In genomic region chr2:8036366-8036765, GRCh38 we compare ENCODE assay signal across 19 cellular contexts.
DNase-seq lines count a peak whose midpoint lies in the region; ATAC-seq, FAIRE-seq and TF ChIP-seq lines count a peak whose summit lies in the region.
"Had no signal": no experiment of that assay in that cellular context is flagged by ENCODE, and none has a peak within 500 bp of the region (broad histone marks: within the 10 kb centered on the region; RNA-seq: fewer than 3 reads in every experiment).

No MANE protein-coding gene starts in this region.

- DNase-seq in Caki2 (ENCODE audit: low read depth) (peak; percentile 41), GM12878 (ENCODE audit: low read depth, low spot score) (no peak), NCI-H226 (no peak), mucosa of descending colon (no peak)
- no peak for DNase-seq in activated CD4-positive, alpha-beta T cell treated with anti-CD3 and anti-CD28 coated beads, Interleukin-2, amount 50 U/mL, for 4 hours
- DNase-seq: brain microvascular endothelial cell; cortex of kidney; naive thymus-derived CD4-positive, alpha-beta T cell; NCI-H1048; Right ventricle myocardium superior; stimulated activated CD4-positive, alpha-beta T cell treated with anti-CD3 and anti-CD28 coated beads, Interleukin-4, amount 100 ng/mL, for 4 hours; stimulated activated CD8-positive, alpha-beta memory T cell treated with anti-CD3 and anti-CD28 coated beads, Interleukin-4, amount 100 ng/mL, for 48 hours; T-helper 1 cell had no signal

- no peaks in the 10 kb centered on the region for H4K20me1 ChIP-seq in GM12878 (ENCODE audit: control insufficient read depth, insufficient read depth)

- no peaks in the 10 kb centered on the region for H3K27me3 ChIP-seq in GM12878 (replicated peaks in 1 of 2; ENCODE audit: control insufficient read depth in 2 of 2, insufficient read depth in 2 of 2, low read length in 1 of 2)
- H3K27me3 ChIP-seq: brain microvascular endothelial cell had no signal

- no peak for FAIRE-seq in GM12878 (lab: Jason Lieb, UNC)

- no peak overlapping the region for H3K9ac ChIP-seq in GM12878 (ENCODE audit: control insufficient read depth, insufficient read depth, low read length)
- H3K9ac ChIP-seq: KMS-11 had no signal

- no TSS peak for BruUV-seq in GM12878 (replicated peaks; lab: Mats Ljungman, UMichigan)

- RAD21 ChIA-PET in GM12878 (lab: Charles Lee; ENCODE audit: unreplicated experiment): interaction anchor here (1.7 kb wide), 1 partner anchor 14 kb away, joined by 6 read pairs; no protein-coding TSS in a partner anchor

- H3K27ac ChIP-seq in GM12878 (ENCODE audit: control insufficient read depth, insufficient read depth): no peak overlapping the region
- H3K27ac ChIP-seq: brain microvascular endothelial cell, epithelial cell of prostate, KMS-11, VCaP had no signal

- H2AFZ ChIP-seq in GM12878 (ENCODE audit: control insufficient read depth, low read depth, low read length): no peak overlapping the region

- WGBS in GM12878 (ENCODE audit: insufficient coverage, insufficient replicate concordance, low lambda C conversion rate, missing lambda C conversion rate): 15% methylated on average over 2 of the region's 2 CpGs

- POLR2A ChIA-PET in GM12878 (lab: Charles Lee): no interaction called here

- TF ChIP-seq POLR2A in GM12878 (IDR thresholded peaks at IDR 0.05; ENCODE audit: low read depth, low read length): no peak

- intact Hi-C loops in GM12878 (cut with micrococcal nuclease; ENCODE audit: unreplicated experiment): no loop called here
- intact Hi-C loops in mucosa of descending colon (cut with DNase I, micrococcal nuclease): no loop called here

- in situ Hi-C loops in Caki2 (cut with HindIII; ENCODE audit: low pct_unique_long_range_greater_than_20kb, low sequenced_read_pairs): loop anchor here (10.0 kb wide), 1 partner anchor 648 kb away; the partner anchor contains the start of gene ID2
- in situ Hi-C loops in GM12878 (cut with MboI): no loop called here

- H3K9me3 ChIP-seq in GM12878 (replicated peaks; ENCODE audit: control insufficient read depth, insufficient read depth, low read length) (no peaks in the 10 kb centered on the region; the same call in 2 of the 3 replicates), mucosa of descending colon (no peaks in the 10 kb centered on the region)

- no peak for TF ChIP-seq EP300 in GM12878 (IDR thresholded peaks at IDR 0.05; ENCODE audit: borderline replicate concordance in 1 of 2, control insufficient read depth in 1 of 2, low read depth in 2 of 2, low read length in 2 of 2)

- no peak overlapping the region for H3K4me2 ChIP-seq in GM12878 (ENCODE audit: control insufficient read depth, insufficient read depth)
- H3K4me2 ChIP-seq: KMS-11 had no signal

- peaks cover 12% of the 10 kb centered on the region for H3K4me1 ChIP-seq in GM12878 (ENCODE audit: control insufficient read depth, insufficient read depth, low read length)
- no peaks in the 10 kb centered on the region for H3K4me1 ChIP-seq in mucosa of descending colon (ENCODE audit: low read depth)

- CTCF ChIA-PET in GM12878 (lab: Yijun Ruan, JAX): interaction anchor here (0.7 to 1.1 kb wide), 2 partner anchors 30 to 32 kb away, joined by 3 read pairs; no protein-coding TSS in a partner anchor

- H3K36me3 ChIP-seq in GM12878 (ENCODE audit: control insufficient read depth in 2 of 2, insufficient read depth in 2 of 2, low read length in 1 of 2) (no peaks in the 10 kb centered on the region), mucosa of descending colon (ENCODE audit: low read depth) (no peaks in the 10 kb centered on the region)
- H3K36me3 ChIP-seq: brain microvascular endothelial cell had no signal

- no peaks in the 10 kb centered on the region for H3K79me2 ChIP-seq in GM12878 (ENCODE audit: control insufficient read depth, insufficient read depth, low read length)

- ATAC-seq in GM21529 (IDR thresholded peaks at IDR 0.05; ENCODE audit: unreplicated experiment): peak; percentile 75
- peak; percentile 54 for ATAC-seq in HG03354 (IDR thresholded peaks at IDR 0.05; ENCODE audit: poor library complexity, severe bottlenecking, unreplicated experiment)
- peak; percentile 76 for ATAC-seq in GM12878
- ATAC-seq in GM18858 (IDR thresholded peaks at IDR 0.05; ENCODE audit: unreplicated experiment): no peak
- ATAC-seq in mucosa of descending colon: no peak
- ATAC-seq: naive thymus-derived CD4-positive, alpha-beta T cell had no signal

- no peak for TF ChIP-seq CTCF in GM12878 (IDR thresholded peaks at IDR 0.05 in 2 of 3, conservative IDR thresholded peaks at IDR 0.05 in 1 of 3; ENCODE audit: control insufficient read depth in 2 of 3, extremely low read depth in 1 of 3, insufficient read depth in 1 of 3, low read depth in 3 of 3, low read length in 3 of 3)
- TF ChIP-seq CTCF in mucosa of descending colon (IDR thresholded peaks at IDR 0.05): no peak

- H3K4me3 ChIP-seq in GM12878 (no peak overlapping the region), mucosa of descending colon (no peak overlapping the region)

- SMC1A ChIA-PET in GM12878 (lab: Charles Lee; ENCODE audit: uncharacterized antibody, unreplicated experiment): interaction anchor here (0.8 to 2.0 kb wide), 9 partner anchors 10 to 202 kb away, joined by 3 to 8 read pairs (median 4); no protein-coding TSS in a partner anchor

- TF ChIP-seq RAD21 in GM12878 (IDR thresholded peaks at IDR 0.05; ENCODE audit: insufficient read depth, low read depth, low read length): no peak

TF ChIP-seq in GM12878, 131 proteins besides CTCF, POLR2A, EP300 and RAD21 (continues in another document):
- TF ChIP-seq USF1 (IDR thresholded peaks at IDR 0.05; ENCODE audit: borderline replicate concordance, extremely low read length, insufficient read depth, low read depth, low read length) (no peak), USF2 (IDR thresholded peaks at IDR 0.05; ENCODE audit: borderline replicate concordance, low read depth, low read length) (no peak), ZNF274 (IDR thresholded peaks at IDR 0.05; ENCODE audit: insufficient read depth, insufficient read length) (no peak), ESRRA (IDR thresholded peaks at IDR 0.05; ENCODE audit: low read length) (no peak), ATF3 (IDR thresholded peaks at IDR 0.05; ENCODE audit: borderline replicate concordance, extremely low read depth, low read depth, low read length) (no peak), SIX5 (IDR thresholded peaks at IDR 0.05; ENCODE audit: low read depth, low read length, severe bottlenecking) (no peak), SPI1 (IDR thresholded peaks at IDR 0.05; ENCODE audit: borderline replicate concordance, insufficient read depth, low read depth, low read length) (no peak), STAT3 (IDR thresholded peaks at IDR 0.05; ENCODE audit: low read depth, low read length) (no peak), ZSCAN29 (IDR thresholded peaks at IDR 0.05) (no peak), IRF4 (IDR thresholded peaks at IDR 0.05; ENCODE audit: low read depth, low read length) (0 out of 2 replicates have a peak, but pooled peaks have one; percentile 26), IKZF1 (conservative IDR thresholded peaks at IDR 0.05) (peak; percentile 62), BCL11A (IDR thresholded peaks at IDR 0.05; ENCODE audit: low read depth, low read length) (0 out of 2 replicates have a peak, but pooled peaks have one; percentile 32), PBX3 (IDR thresholded peaks at IDR 0.05; ENCODE audit: insufficient replicate concordance, low read depth, low read length) (no peak), BMI1 (IDR thresholded peaks at IDR 0.05; ENCODE audit: borderline replicate concordance) (no peak), IRF3 (IDR thresholded peaks at IDR 0.05) (no peak), NR2C1 (IDR thresholded peaks at IDR 0.05) (no peak), PAX5 (IDR thresholded peaks at IDR 0.05; ENCODE audit: borderline replicate concordance, low read depth, low read length) (peak; percentile 96), IKZF2 (IDR thresholded peaks at IDR 0.05) (peak; percentile 55 to 65; a peak in 3 of 4 replicates), ZNF384 (IDR thresholded peaks at IDR 0.05; ENCODE audit: borderline replicate concordance, low read depth, low read length) (no peak)

Comparison
In these comparisons a context has a peak if more than half of its experiments do, and no peak if none do; other contexts are left out.
1. ATAC-seq: peak in GM21529 (single experiment), HG03354 (single experiment) and GM12878 (single experiment); none in GM18858 (single experiment) and mucosa of descending colon (single experiment).